ENCODE assay signal across 11 cellular contexts in the genomic region with DNA sequence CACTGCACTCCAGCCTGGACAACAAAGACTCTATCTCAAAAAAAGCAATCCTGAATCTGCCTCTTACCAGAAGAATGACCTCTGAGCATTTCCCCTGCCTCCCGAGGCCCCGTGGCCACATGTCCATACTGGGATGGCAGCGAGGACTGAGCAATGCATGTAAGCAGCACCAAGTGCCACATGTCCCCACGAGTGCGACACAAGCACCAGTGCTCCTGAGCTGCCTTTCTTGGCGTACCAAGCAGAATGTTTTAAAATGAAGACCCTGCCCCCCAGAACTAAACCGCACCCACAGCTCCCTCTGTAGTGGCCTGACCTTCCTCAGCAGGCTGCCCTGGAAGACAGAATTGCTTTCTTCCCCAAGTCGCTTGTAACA.
DNase-seq lines count a peak whose midpoint lies in the region; ATAC-seq and TF ChIP-seq lines count a peak whose summit lies in the region.
"Had no signal": no experiment of that assay in that cellular context is flagged by ENCODE, and none has a peak within 500 bp of the region (broad histone marks: within the 10 kb centered on the region; RNA-seq: fewer than 3 reads in every experiment).

No MANE protein-coding gene starts in this region.

- H3K36me3 Mint-ChIP-seq in CD4-positive, alpha-beta T cell (ENCODE audit: low read depth): peaks cover 4% of the 10 kb centered on the region
- peaks cover 2% of the 10 kb centered on the region for H3K36me3 Mint-ChIP-seq in activated T-helper 1 cell treated with anti-CD3 and anti-CD28 coated beads, Interleukin-12 subunit alpha, Interleukin-12 subunit beta, Interleukin-2, Interleukin-4 antibody, amounts not matched to agents 30 ng/mL and 10 ng/mL and 1 ng/mL, durations not matched to agents 14 hours and 24 hours and 36 hours (ENCODE audit: low read depth)
- H3K36me3 Mint-ChIP-seq in neural crest cell (ENCODE audit: low read depth) (no peaks in the 10 kb centered on the region), MCF 10A (ENCODE audit: insufficient read depth, unreplicated experiment) (peaks cover 6% of the 10 kb centered on the region)

- no peaks in the 10 kb centered on the region for H3K9me3 Mint-ChIP-seq in CD4-positive, alpha-beta T cell
- H3K9me3 Mint-ChIP-seq in activated T-helper 1 cell treated with anti-CD3 and anti-CD28 coated beads, Interleukin-12 subunit alpha, Interleukin-12 subunit beta, Interleukin-2, Interleukin-4 antibody, amounts not matched to agents 30 ng/mL and 10 ng/mL and 1 ng/mL, durations not matched to agents 14 hours and 24 hours and 36 hours: no peaks in the 10 kb centered on the region
- H3K9me3 Mint-ChIP-seq in neural crest cell: no peaks in the 10 kb centered on the region
- H3K9me3 Mint-ChIP-seq in MCF 10A (ENCODE audit: unreplicated experiment): no peaks in the 10 kb centered on the region

- no peaks in the 10 kb centered on the region for H3K27me3 ChIP-seq in CD4-positive, alpha-beta T cell (ENCODE audit: control insufficient read depth, insufficient read depth, low read length)

- H3K27ac ChIP-seq in CD4-positive, alpha-beta T cell (ENCODE audit: low read depth, low read length): no peak overlapping the region

- H3K27me3 Mint-ChIP-seq in CD4-positive, alpha-beta T cell: no peaks in the 10 kb centered on the region
- H3K27me3 Mint-ChIP-seq in activated T-helper 1 cell treated with anti-CD3 and anti-CD28 coated beads, Interleukin-12 subunit alpha, Interleukin-12 subunit beta, Interleukin-2, Interleukin-4 antibody, amounts not matched to agents 30 ng/mL and 10 ng/mL and 1 ng/mL, durations not matched to agents 14 hours and 24 hours and 36 hours (ENCODE audit: insufficient read depth): peaks cover 4% of the 10 kb centered on the region
- H3K27me3 Mint-ChIP-seq in neural crest cell (ENCODE audit: low read depth) (peaks cover 14% of the 10 kb centered on the region), MCF 10A (ENCODE audit: insufficient read depth, unreplicated experiment) (no peaks in the 10 kb centered on the region)

- BruUV-seq in MCF 10A (replicated peaks; lab: Mats Ljungman, UMichigan): no TSS peak

- peak overlapping the region; percentile 78 for H3K4me3 Mint-ChIP-seq in CD4-positive, alpha-beta T cell
- H3K4me3 Mint-ChIP-seq in activated T-helper 1 cell treated with anti-CD3 and anti-CD28 coated beads, Interleukin-12 subunit alpha, Interleukin-12 subunit beta, Interleukin-2, Interleukin-4 antibody, amounts not matched to agents 30 ng/mL and 10 ng/mL and 1 ng/mL, durations not matched to agents 14 hours and 24 hours and 36 hours: peak overlapping the region; percentile 68
- peak overlapping the region; percentile 74 for H3K4me3 Mint-ChIP-seq in neural crest cell
- H3K4me3 Mint-ChIP-seq in MCF 10A (ENCODE audit: unreplicated experiment): no peak overlapping the region

- DNase-seq in CD4-positive, alpha-beta T cell: no peak
- no peak for DNase-seq in activated T-helper 1 cell treated with anti-CD3 and anti-CD28 coated beads, Interleukin-12 subunit alpha, Interleukin-12 subunit beta, Interleukin-2, Interleukin-4 antibody, amounts not matched to agents 30 ng/mL and 10 ng/mL and 1 ng/mL, durations not matched to agents 14 hours and 24 hours and 36 hours (ENCODE audit: low spot score)
- DNase-seq in neural crest cell (ENCODE audit: low read depth, low spot score) (no peak), pons (ENCODE audit: low spot score) (no peak), amygdala (lab: John Stamatoyannopoulos, UW) (no peak), NCI-H82 treated with DMSO at 0.1 percent for 48 hours (lab: John Stamatoyannopoulos, UW; ENCODE audit: unreplicated experiment) (no peak), MCF 10A (ENCODE audit: unreplicated experiment) (no peak)
- DNase-seq: NCI-H2081, NCI-H774, SHP77 treated with DMSO at 0.1 percent for 48 hours had no signal

- H3K9me3 ChIP-seq in CD4-positive, alpha-beta T cell (ENCODE audit: control insufficient read depth, low read length): no peaks in the 10 kb centered on the region

- peak overlapping the region; percentile 73 for H3K27ac Mint-ChIP-seq in CD4-positive, alpha-beta T cell
- peak overlapping the region; percentile 81 for H3K27ac Mint-ChIP-seq in activated T-helper 1 cell treated with anti-CD3 and anti-CD28 coated beads, Interleukin-12 subunit alpha, Interleukin-12 subunit beta, Interleukin-2, Interleukin-4 antibody, amounts not matched to agents 30 ng/mL and 10 ng/mL and 1 ng/mL, durations not matched to agents 14 hours and 24 hours and 36 hours
- H3K27ac Mint-ChIP-seq in neural crest cell (ENCODE audit: unreplicated experiment) (peak overlapping the region; percentile 98), MCF 10A (ENCODE audit: low read depth, unreplicated experiment) (no peak overlapping the region)

- TF ChIP-seq CTCF in CD4-positive, alpha-beta T cell (IDR thresholded peaks at IDR 0.05): no peak
- TF ChIP-seq CTCF in neural crest cell (conservative IDR thresholded peaks at IDR 0.05) (no peak), MCF 10A (IDR thresholded peaks at IDR 0.05; ENCODE audit: unreplicated experiment) (no peak)

- CTCF ChIA-PET in CD4-positive, alpha-beta T cell (lab: Charles Lee): interaction anchor here (0.9 kb wide), 1 partner anchor 651 kb away, joined by 4 read pairs; no protein-coding TSS in a partner anchor
- CTCF ChIA-PET in MCF 10A (lab: Yijun Ruan, JAX): interaction anchor here (1.0 to 2.5 kb wide), 4 partner anchors 8 to 475 kb away, joined by 3 to 12 read pairs (median 12); no protein-coding TSS in a partner anchor

- POLR2A ChIA-PET in CD4-positive, alpha-beta T cell (lab: Charles Lee): interaction anchor here (1.2 kb wide), 1 partner anchor 127 kb away, joined by 4 read pairs; no protein-coding TSS in a partner anchor
- POLR2A ChIA-PET in MCF 10A (lab: Yijun Ruan, JAX): interaction anchor here (0.5 kb wide), 1 partner anchor 21 kb away, joined by 3 read pairs; no protein-coding TSS in a partner anchor

- intact Hi-C loops in CD4-positive, alpha-beta T cell (cut with DNase I, micrococcal nuclease): no loop called here
- intact Hi-C loops in activated T-helper 1 cell treated with anti-CD3 and anti-CD28 coated beads, Interleukin-12 subunit alpha, Interleukin-12 subunit beta, Interleukin-2, Interleukin-4 antibody, amounts not matched to agents 30 ng/mL and 10 ng/mL and 1 ng/mL, durations not matched to agents 14 hours and 24 hours and 36 hours (cut with micrococcal nuclease): loop anchor here (1.0 kb wide), 2 partner anchors 8 to 9 kb away; no protein-coding TSS in a partner anchor
- intact Hi-C loops in MCF 10A (cut with micrococcal nuclease): no loop called here

- no peak for ATAC-seq in CD4-positive, alpha-beta T cell (ENCODE audit: poor library complexity)
- peak; percentile 18 for ATAC-seq in GM21528 (IDR thresholded peaks at IDR 0.05; ENCODE audit: low FRiP score, unreplicated experiment)

- H3K4me1 Mint-ChIP-seq in CD4-positive, alpha-beta T cell (ENCODE audit: low read depth): peaks cover 26% of the 10 kb centered on the region
- H3K4me1 Mint-ChIP-seq in activated T-helper 1 cell treated with anti-CD3 and anti-CD28 coated beads, Interleukin-12 subunit alpha, Interleukin-12 subunit beta, Interleukin-2, Interleukin-4 antibody, amounts not matched to agents 30 ng/mL and 10 ng/mL and 1 ng/mL, durations not matched to agents 14 hours and 24 hours and 36 hours (ENCODE audit: low read depth): peaks cover 40% of the 10 kb centered on the region
- peaks cover 71% of the 10 kb centered on the region for H3K4me1 Mint-ChIP-seq in neural crest cell
- H3K4me1 Mint-ChIP-seq in MCF 10A (ENCODE audit: insufficient read depth, unreplicated experiment): peaks cover 29% of the 10 kb centered on the region
